In the genomic region with DNA sequence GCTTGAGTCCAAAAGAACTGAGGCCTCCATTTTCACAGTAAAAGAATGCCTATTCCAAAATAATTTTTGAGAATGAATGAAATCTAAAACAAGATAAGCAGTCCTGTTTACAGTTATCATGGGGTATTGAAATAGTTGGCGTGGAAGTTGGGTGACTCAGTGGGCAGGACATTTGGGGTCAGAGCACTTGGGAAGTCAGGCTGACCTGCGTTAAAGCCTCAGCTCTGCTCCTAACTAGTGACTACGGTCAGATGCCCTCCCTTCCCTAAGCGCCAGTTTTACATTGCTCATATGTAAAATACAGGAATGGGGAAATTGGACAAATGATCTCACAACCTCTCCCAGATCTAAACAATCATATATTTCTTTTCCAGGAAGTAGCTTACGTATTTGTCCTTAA, we compare ENCODE assay signal across 9 cellular contexts. TPM values are rescaled to one million over a fixed set of nuclear protein-coding genes. Genes with fewer than 3 reads are reported as not detected.
DNase-seq lines count a peak whose midpoint lies in the region; ATAC-seq and TF ChIP-seq lines count a peak whose summit lies in the region.
"Had no signal": no experiment of that assay in that cellular context is flagged by ENCODE, and none has a peak within 500 bp of the region (broad histone marks: within the 10 kb centered on the region; RNA-seq: fewer than 3 reads in every experiment).

No MANE protein-coding gene starts in this region.

- peaks cover 10% of the 10 kb centered on the region; the same call in 1 of the 2 replicates for H3K4me1 ChIP-seq in Panc1 (ENCODE audit: control insufficient read depth, insufficient read depth, low read length)

- POLR2A ChIA-PET in Panc1 (lab: Charles Lee), result no interaction called here

- no peak overlapping the region for H3K4me3 ChIP-seq in Panc1 (ENCODE audit: low read depth in 2 of 2, low read length in 2 of 2)
- H3K4me3 ChIP-seq in fibroblast of the aortic adventitia (ENCODE audit: low read depth, low read length), result no peak overlapping the region

- TF ChIP-seq CTCF in Panc1 (IDR thresholded peaks at IDR 0.05), result no peak
- TF ChIP-seq CTCF in fibroblast of the aortic adventitia (IDR thresholded peaks at IDR 0.05; ENCODE audit: insufficient read depth, low read length), result no peak

- no peaks in the 10 kb centered on the region for H3K9me3 ChIP-seq in Panc1 (ENCODE audit: control insufficient read depth, insufficient read depth, low read depth, low read length)

- intact Hi-C loops in Panc1 (cut with micrococcal nuclease; ENCODE audit: unreplicated experiment), result loop anchor here (2.0 to 10.0 kb wide), 4 partner anchors 77 to 897 kb away; no protein-coding TSS in a partner anchor
- intact Hi-C loops in posterior vena cava (cut with DNase I), result no loop called here

- CTCF ChIA-PET in Panc1 (lab: Charles Lee), result interaction anchor here (1.1 kb wide), 1 partner anchor 19 kb away, joined by 10 read pairs; no protein-coding TSS in a partner anchor
- CTCF ChIA-PET in activated naive CD4-positive, alpha-beta T cell treated with anti-CD3 and anti-CD28 coated beads, Interleukin-2, amount 10 ng/mL, durations not matched to agents 7 days and 5 days (lab: Charles Lee), result interaction anchor here (1.1 to 2.1 kb wide), 4 partner anchors 12 to 118 kb away, joined by 3 to 8 read pairs (median 4); no protein-coding TSS in a partner anchor

- H3K9me3 Mint-ChIP-seq in activated naive CD4-positive, alpha-beta T cell treated with anti-CD3 and anti-CD28 coated beads, Interleukin-2, amount 10 ng/mL, durations not matched to agents 7 days and 5 days, result no peaks in the 10 kb centered on the region
- H3K9me3 Mint-ChIP-seq in stimulated activated naive B cell treated with anti-CD40 and anti-IgM and Interleukin-4, amounts not matched to agents 10 μg/mL and 1 μg/mL and 100 μg/mL, for 72 hours, result no peaks in the 10 kb centered on the region

- peaks cover 13% of the 10 kb centered on the region for H3K4me1 Mint-ChIP-seq in activated naive CD4-positive, alpha-beta T cell treated with anti-CD3 and anti-CD28 coated beads, Interleukin-2, amount 10 ng/mL, durations not matched to agents 7 days and 5 days
- peaks cover 10 to 18% of the 10 kb centered on the region in 2 donors for H3K4me1 Mint-ChIP-seq in stimulated activated naive B cell treated with anti-CD40 and anti-IgM and Interleukin-4, amounts not matched to agents 10 μg/mL and 1 μg/mL and 100 μg/mL, for 72 hours

- in situ Hi-C loops in Panc1 (cut with HindIII; ENCODE audit: low pct_unique_long_range_greater_than_20kb, low sequenced_read_pairs), result no loop called here

- peaks cover 2% of the 10 kb centered on the region for H3K27me3 ChIP-seq in Panc1 (ENCODE audit: control insufficient read depth, insufficient read depth, low read length)

- H3K27me3 Mint-ChIP-seq in activated naive CD4-positive, alpha-beta T cell treated with anti-CD3 and anti-CD28 coated beads, Interleukin-2, amount 10 ng/mL, durations not matched to agents 7 days and 5 days, result peaks cover 48% of the 10 kb centered on the region
- peaks cover 22 to 36% of the 10 kb centered on the region in 2 donors for H3K27me3 Mint-ChIP-seq in stimulated activated naive B cell treated with anti-CD40 and anti-IgM and Interleukin-4, amounts not matched to agents 10 μg/mL and 1 μg/mL and 100 μg/mL, for 72 hours

- no peak overlapping the region for H3K4me3 Mint-ChIP-seq in activated naive CD4-positive, alpha-beta T cell treated with anti-CD3 and anti-CD28 coated beads, Interleukin-2, amount 10 ng/mL, durations not matched to agents 7 days and 5 days
- H3K4me3 Mint-ChIP-seq in stimulated activated naive B cell treated with anti-CD40 and anti-IgM and Interleukin-4, amounts not matched to agents 10 μg/mL and 1 μg/mL and 100 μg/mL, for 72 hours, result no peak overlapping the region

- H3K36me3 Mint-ChIP-seq in activated naive CD4-positive, alpha-beta T cell treated with anti-CD3 and anti-CD28 coated beads, Interleukin-2, amount 10 ng/mL, durations not matched to agents 7 days and 5 days, result no peaks in the 10 kb centered on the region
- no peaks in the 10 kb centered on the region for H3K36me3 Mint-ChIP-seq in stimulated activated naive B cell treated with anti-CD40 and anti-IgM and Interleukin-4, amounts not matched to agents 10 μg/mL and 1 μg/mL and 100 μg/mL, for 72 hours

- no peak overlapping the region for H3K27ac Mint-ChIP-seq in activated naive CD4-positive, alpha-beta T cell treated with anti-CD3 and anti-CD28 coated beads, Interleukin-2, amount 10 ng/mL, durations not matched to agents 7 days and 5 days
- no peak overlapping the region for H3K27ac Mint-ChIP-seq in stimulated activated naive B cell treated with anti-CD40 and anti-IgM and Interleukin-4, amounts not matched to agents 10 μg/mL and 1 μg/mL and 100 μg/mL, for 72 hours

- H3K27ac ChIP-seq in Panc1 (ENCODE audit: low read length), result peak overlapping the region; percentile 19; the same call in 1 of the 2 replicates

- DNase-seq in EL, result peak; percentile 96
- DNase-seq in Panc1 (ENCODE audit: low read depth, low spot score), result no peak
- peak; percentile 90 for DNase-seq in fibroblast of the aortic adventitia (ENCODE audit: low read depth)
- peak; percentile 83 for DNase-seq in posterior vena cava (ENCODE audit: low spot score)
- DNase-seq in activated naive CD4-positive, alpha-beta T cell treated with anti-CD3 and anti-CD28 coated beads, Interleukin-2, amount 10 ng/mL, durations not matched to agents 7 days and 5 days, result no peak
- DNase-seq in stimulated activated naive B cell treated with anti-CD40 and anti-IgM and Interleukin-4, amounts not matched to agents 10 μg/mL and 1 μg/mL and 100 μg/mL, for 72 hours, result no peak
- DNase-seq: activated CD4-positive, CD25-positive, alpha-beta regulatory T cell had no signal

- ATAC-seq in Panc1, result no peak
- ATAC-seq in HG03565 (IDR thresholded peaks at IDR 0.05; ENCODE audit: unreplicated experiment), result no peak
- ATAC-seq in HG03432 (IDR thresholded peaks at IDR 0.05; ENCODE audit: unreplicated experiment), result no peak
- no peak for ATAC-seq in stimulated activated naive B cell treated with anti-CD40 and anti-IgM and Interleukin-4, amounts not matched to agents 10 μg/mL and 1 μg/mL and 100 μg/mL, for 72 hours (replicated peaks)

- BruUV-seq in Panc1 (replicated peaks; lab: Mats Ljungman, UMichigan), result no TSS peak

- no peaks in the 10 kb centered on the region; the same call in 1 of the 2 replicates for H3K36me3 ChIP-seq in Panc1 (ENCODE audit: control insufficient read depth, insufficient read depth, low read length)

RNA-seq across cellular contexts. Expression of a gene that starts 2.3 kb away (rescaled TPM):
- total RNA-seq in Panc1 (2021; ENCODE audit: unreplicated experiment), result 17.1 TPM
- 11.9 TPM for polyA plus RNA-seq in Panc1 (2012; ENCODE audit: insufficient read length)
- total RNA-seq in fibroblast of the aortic adventitia (ENCODE audit: low replicate concordance), result 26.2 and 96.9 TPM in 2 replicates
- total RNA-seq in posterior vena cava, result 10 to 100 TPM; 30.9 to 46.1 TPM

Comparison
In these comparisons a context has a peak if more than half of its experiments do, and no peak if none do; other contexts are left out.
1. DNase-seq: peak in EL (single experiment), fibroblast of the aortic adventitia (single experiment) and posterior vena cava (single experiment); none in Panc1 (single experiment), activated naive CD4-positive, alpha-beta T cell treated with anti-CD3 and anti-CD28 coated beads, Interleukin-2, amount 10 ng/mL, durations not matched to agents 7 days and 5 days (single experiment) and stimulated activated naive B cell treated with anti-CD40 and anti-IgM and Interleukin-4, amounts not matched to agents 10 μg/mL and 1 μg/mL and 100 μg/mL, for 72 hours (single experiment).